ENCODE assay signal across 24 cellular contexts in the genomic region with DNA sequence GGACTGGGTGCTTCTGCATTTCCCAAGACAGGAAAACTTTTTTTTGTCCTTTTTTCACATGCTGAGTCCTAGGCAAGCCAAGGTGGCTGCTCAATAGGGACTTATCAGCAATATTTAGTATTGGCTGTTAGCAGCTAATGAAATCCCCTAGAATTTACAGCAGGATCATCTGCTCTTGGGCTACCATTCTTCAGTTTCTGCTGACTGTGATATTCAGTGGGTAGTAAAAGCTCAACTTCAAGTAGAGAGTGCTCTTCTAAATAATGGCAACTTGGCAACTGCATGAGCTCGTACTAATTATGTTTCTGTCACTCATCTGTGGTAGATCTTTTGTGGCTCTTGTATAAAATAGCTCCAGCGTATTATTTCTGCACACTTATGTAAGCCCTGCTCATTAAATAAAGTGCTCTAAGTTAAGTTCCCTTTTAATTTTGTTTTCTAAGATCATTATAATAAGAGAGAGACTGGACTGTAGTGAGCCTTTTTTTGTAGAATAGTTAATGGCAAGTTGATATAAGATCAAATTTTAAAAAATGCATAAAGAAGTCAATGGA.
DNase-seq lines count a peak whose midpoint lies in the region; ATAC-seq, FAIRE-seq and TF ChIP-seq lines count a peak whose summit lies in the region.
"Had no signal": no experiment of that assay in that cellular context is flagged by ENCODE, and none has a peak within 500 bp of the region (broad histone marks: within the 10 kb centered on the region; RNA-seq: fewer than 3 reads in every experiment).

No MANE protein-coding gene starts in this region.

- H3K9ac ChIP-seq in SK-N-MC (ENCODE audit: insufficient read length), result no peak overlapping the region

- H3K36me3 ChIP-seq in SK-N-MC (ENCODE audit: insufficient read depth, low read length) (no peaks in the 10 kb centered on the region), pancreas (no peaks in the 10 kb centered on the region)
- H3K36me3 ChIP-seq: MG63 had no signal

- H3K9me3 ChIP-seq in SK-N-MC (ENCODE audit: low read depth, low read length), result no peaks in the 10 kb centered on the region
- H3K9me3 ChIP-seq in pancreas, result no peaks in the 10 kb centered on the region
- H3K9me3 ChIP-seq: MG63 had no signal

- FAIRE-seq in pancreas (lab: Jason Lieb, UNC), result no peak
- FAIRE-seq: GM12892, H54 had no signal

- intact Hi-C loops in pancreas (cut with DNase I), result no loop called here

- TF ChIP-seq CTCF in pancreas (IDR thresholded peaks at IDR 0.05), result no peak

- ATAC-seq in pancreas (no peak), HG02938 (IDR thresholded peaks at IDR 0.05; ENCODE audit: unreplicated experiment) (no peak)

- H3K4me3 ChIP-seq in SK-N-MC, result no peak overlapping the region
- no peak overlapping the region for H3K4me3 ChIP-seq in pancreas
- H3K4me3 ChIP-seq: MG63, PC-9 had no signal

- no peaks in the 10 kb centered on the region for H3K27me3 ChIP-seq in pancreas
- H3K27me3 ChIP-seq: MG63 had no signal

- WGBS in pancreas, 2 donors, result 26 to 34% methylated on average over 2 of the region's 2 CpGs

- H3K4me1 ChIP-seq in pancreas, result no peaks in the 10 kb centered on the region

- DNase-seq in DMS79 (lab: John Stamatoyannopoulos, UW) (peak; percentile 98), DMS79 treated with DMSO at 0.1 percent for 48 hours (lab: John Stamatoyannopoulos, UW) (peak; percentile 99), NCI-H187 treated with DMSO at 0.1 percent for 48 hours (lab: John Stamatoyannopoulos, UW) (peak; percentile 57), SK-N-MC (ENCODE audit: low read depth, low spot score) (peak; percentile 20), pancreas (no peak), NCI-H1930 (lab: John Stamatoyannopoulos, UW) (no peak)
- DNase-seq: ACHN; C1 segment of cervical spinal cord; CD8-positive, alpha-beta memory T cell; DMS53; HFFc6; Kasumi-1; MG63; NCI-H1048; NCI-H2171; NCI-H524; PC-9; SIG-M5; T-helper 1 cell; T-helper 9 cell had no signal

- H3K27ac ChIP-seq in SK-N-MC (no peak overlapping the region), pancreas (no peak overlapping the region)
- H3K27ac ChIP-seq: PC-9, RWPE1 had no signal

Comparison
In these comparisons a context has a peak if more than half of its experiments do, and no peak if none do; other contexts are left out.
1. DNase-seq: peak in DMS79 (single experiment), DMS79 treated with DMSO at 0.1 percent for 48 hours (single experiment), NCI-H187 treated with DMSO at 0.1 percent for 48 hours (single experiment) and SK-N-MC (single experiment); none in pancreas (0 of 6) and NCI-H1930 (0 of 2).